In the genomic region with DNA sequence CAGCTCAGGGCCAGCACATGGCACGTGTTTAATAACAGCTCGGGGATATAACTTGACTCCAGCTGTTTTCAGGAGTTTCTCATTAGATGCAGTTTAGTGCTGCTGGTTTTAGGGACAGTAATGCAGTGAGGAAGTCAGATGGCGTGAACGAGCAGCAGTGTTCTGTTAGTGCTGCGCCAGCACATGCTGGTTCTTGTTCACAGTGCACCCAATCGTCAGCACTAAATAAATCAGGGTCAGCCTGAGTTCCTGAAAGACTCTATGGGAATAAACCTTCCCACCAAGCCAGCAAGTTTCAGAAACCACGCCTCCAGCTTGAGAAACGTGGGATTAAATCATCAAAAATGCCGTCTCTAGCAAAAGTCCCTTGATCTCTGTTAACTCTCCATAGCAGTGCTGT, we compare ENCODE assay signal across 14 cellular contexts.
DNase-seq lines count a peak whose midpoint lies in the region; ATAC-seq, FAIRE-seq and TF ChIP-seq lines count a peak whose summit lies in the region.
"Had no signal": no experiment of that assay in that cellular context is flagged by ENCODE, and none has a peak within 500 bp of the region (broad histone marks: within the 10 kb centered on the region; RNA-seq: fewer than 3 reads in every experiment).

No MANE protein-coding gene starts in this region.

- no peak overlapping the region for H3K4me3 ChIP-seq in kidney (ENCODE audit: low read length in 2 of 2)
- H3K4me3 ChIP-seq: dorsolateral prefrontal cortex had no signal

- TF ChIP-seq CTCF in kidney (IDR thresholded peaks at IDR 0.05; ENCODE audit: borderline replicate concordance, extremely low read depth, insufficient read depth), result no peak

- FAIRE-seq in kidney (lab: Jason Lieb, UNC), result no peak
- FAIRE-seq: D721Med, GM12892 had no signal

- no peak overlapping the region for H3K9ac ChIP-seq in kidney (ENCODE audit: low read length in 2 of 2)

- no peaks in the 10 kb centered on the region for H3K36me3 ChIP-seq in kidney (ENCODE audit: control insufficient read depth in 1 of 2, insufficient read depth in 2 of 2, low read length in 2 of 2)

- peaks cover 0 to 2% of the 10 kb centered on the region in 2 donors for H3K9me3 ChIP-seq in kidney (ENCODE audit: control insufficient read depth in 1 of 2, low read length in 2 of 2)

- H3K27ac ChIP-seq in epithelial cell of prostate, result peak overlapping the region; percentile 62
- H3K27ac ChIP-seq in kidney (ENCODE audit: low read depth in 2 of 2, low read length in 2 of 2), result no peak overlapping the region
- H3K27ac ChIP-seq: dorsolateral prefrontal cortex had no signal

- H3K4me1 ChIP-seq in kidney (ENCODE audit: control insufficient read depth in 1 of 2, insufficient read depth in 1 of 2, low read depth in 1 of 2, low read length in 2 of 2), result no peaks in the 10 kb centered on the region

- ATAC-seq in HG03175 (IDR thresholded peaks at IDR 0.05; ENCODE audit: unreplicated experiment), result no peak
- ATAC-seq in HG03139 (IDR thresholded peaks at IDR 0.05; ENCODE audit: unreplicated experiment), result no peak
- ATAC-seq: natural killer cell treated with Interleukin-12 subunit alpha and Interleukin-12 subunit beta and Interleukin-15 and Interleukin-18, amount 100 ng/mL, for 72 hours; stimulated activated memory B cell treated with anti-CD40 and anti-IgM and Interleukin-4, amounts not matched to agents 10 μg/mL and 1 μg/mL and 100 μg/mL, for 72 hours had no signal

- DNase-seq in RPMI7951 (ENCODE audit: low read depth), result peak; percentile 90
- peak; percentile 95 for DNase-seq in epithelial cell of prostate (ENCODE audit: low read depth, low spot score)
- peak; percentile 77 for DNase-seq in kidney
- DNase-seq in stromal cell of bone marrow (ENCODE audit: low read depth), result peak; percentile 77
- no peak for DNase-seq in NOMO-1 (lab: John Stamatoyannopoulos, UW; ENCODE audit: unreplicated experiment in 2 of 2)
- no peak for DNase-seq in hepatic stellate cell (ENCODE audit: low spot score)
- DNase-seq: NCI-H748 treated with DMSO at 0.1 percent for 48 hours had no signal

- intact Hi-C loops in kidney (cut with DNase I), result no loop called here

Comparison
In these comparisons a context has a peak if more than half of its experiments do, and no peak if none do; other contexts are left out.
1. DNase-seq: peak in RPMI7951 (single experiment), epithelial cell of prostate (single experiment), kidney (single experiment) and stromal cell of bone marrow (single experiment); none in NOMO-1 (0 of 2) and hepatic stellate cell (single experiment).